8 cellular contexts compared by ENCODE assay signal in the genomic region with DNA sequence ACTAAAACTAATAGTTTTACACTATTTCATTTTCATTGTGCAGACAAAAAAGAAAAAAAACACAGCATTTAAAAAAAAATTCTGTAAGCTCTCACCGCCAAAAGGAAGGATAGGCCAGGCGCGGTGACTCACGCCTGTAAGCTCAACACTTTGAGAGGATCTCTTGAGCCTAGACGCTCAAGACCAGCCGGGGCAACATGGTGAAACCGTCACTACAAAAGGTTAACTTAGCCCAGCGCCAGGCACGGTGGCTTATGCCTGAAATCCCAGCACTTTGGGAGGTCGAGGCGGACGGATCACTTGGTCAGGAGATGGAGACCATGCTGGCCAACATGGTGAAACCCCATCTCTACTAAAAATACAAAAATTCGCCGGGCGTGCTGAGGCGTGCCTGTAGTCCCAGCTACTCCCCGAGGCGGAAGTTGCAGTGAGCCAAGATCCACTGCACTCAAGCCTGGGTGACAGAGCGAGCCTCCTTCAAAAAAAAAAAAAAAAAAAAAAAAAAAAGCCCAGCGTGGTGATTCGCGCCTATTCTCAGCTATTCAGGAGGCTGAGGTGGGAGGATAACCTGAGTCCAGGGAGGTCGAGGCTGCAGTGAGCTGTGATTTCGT. TPM values are rescaled to one million over a fixed set of nuclear protein-coding genes. Genes with fewer than 3 reads are reported as not detected.
DNase-seq lines count a peak whose midpoint lies in the region; ATAC-seq, FAIRE-seq and TF ChIP-seq lines count a peak whose summit lies in the region.

No MANE protein-coding gene starts in this region.

- H2AFZ ChIP-seq in Karpas-422 (ENCODE audit: low read length) = peak overlapping the region; percentile 94; the same call in 1 of the 2 replicates

- peak overlapping the region; percentile 91 for H3K4me3 Mint-ChIP-seq in memory B cell

- DNase-seq in CD1c-positive myeloid dendritic cell (ENCODE audit: extremely low spot score) = peak; percentile 53
- peak; percentile 93 for DNase-seq in Karpas-422
- DNase-seq in T-helper 9 cell = peak; percentile 24
- peak; percentile 89 for DNase-seq in bronchial epithelial cell (ENCODE audit: low read depth)
- no peak for DNase-seq in memory B cell (ENCODE audit: low spot score in 2 of 2)
- peak; percentile 63 for DNase-seq in stimulated activated CD8-positive, alpha-beta memory T cell treated with anti-CD3 and anti-CD28 coated beads, Interleukin-4, amount 100 ng/mL, for 48 hours

- H3K79me2 ChIP-seq in Karpas-422 (ENCODE audit: low read length) = no peaks in the 10 kb centered on the region

- no peaks in the 10 kb centered on the region for H3K27me3 ChIP-seq in Karpas-422 (ENCODE audit: low read length)
- no peaks in the 10 kb centered on the region for H3K27me3 ChIP-seq in bronchial epithelial cell (ENCODE audit: control insufficient read depth, insufficient read depth, low read length)

- H4K20me1 ChIP-seq in Karpas-422 (ENCODE audit: insufficient read depth, low read depth, low read length) = no peaks in the 10 kb centered on the region

- H3K4me2 ChIP-seq in Karpas-422 (ENCODE audit: low read depth, low read length, poor library complexity, severe bottlenecking) = peak overlapping the region; percentile 99

- H3K9ac ChIP-seq in Karpas-422 (ENCODE audit: low read length) = peak overlapping the region; percentile 76

- TF ChIP-seq CTCF in bronchial epithelial cell (IDR thresholded peaks at IDR 0.05; ENCODE audit: insufficient read depth, low read length, severe bottlenecking) = no peak

- H3K9me3 Mint-ChIP-seq in memory B cell = no peaks in the 10 kb centered on the region

- H3K9me2 ChIP-seq in Karpas-422 (replicated peaks; ENCODE audit: insufficient read depth, low read length) = no peaks in the 10 kb centered on the region

- H3K4me3 ChIP-seq in Karpas-422 (ENCODE audit: low read length) (peak overlapping the region; percentile 74), bronchial epithelial cell (ENCODE audit: low read depth, low read length) (peak overlapping the region; percentile 63)

- no peaks in the 10 kb centered on the region for H3K27me3 Mint-ChIP-seq in memory B cell

- H3K27ac Mint-ChIP-seq in memory B cell = peak overlapping the region; percentile 97

- H3K9me3 ChIP-seq in Karpas-422 (ENCODE audit: low read length) = no peaks in the 10 kb centered on the region

- no peak for ATAC-seq in memory B cell (ENCODE audit: low read depth)
- no peak for ATAC-seq in HG03159 (IDR thresholded peaks at IDR 0.05; ENCODE audit: unreplicated experiment)
- ATAC-seq in HG03565 (IDR thresholded peaks at IDR 0.05; ENCODE audit: unreplicated experiment) = no peak

- FAIRE-seq in bronchial epithelial cell (lab: Jason Lieb, UNC) = no peak

- H3K4me1 ChIP-seq in Karpas-422 (ENCODE audit: low read length) = peaks cover 59% of the 10 kb centered on the region

- H3K27ac ChIP-seq in Karpas-422 (ENCODE audit: low read length) = peak overlapping the region; percentile 92

- peaks cover 26% of the 10 kb centered on the region for H3K4me1 Mint-ChIP-seq in memory B cell

- no peaks in the 10 kb centered on the region for H3K36me3 ChIP-seq in Karpas-422 (ENCODE audit: insufficient read depth, low read length)
- H3K36me3 ChIP-seq in bronchial epithelial cell (ENCODE audit: control insufficient read depth, insufficient read depth, low read length) = no peaks in the 10 kb centered on the region

- H3K36me3 Mint-ChIP-seq in memory B cell = peaks cover 3% of the 10 kb centered on the region

RNA-seq across cellular contexts. Expression of a gene that starts 14.3 kb away (rescaled TPM):
- total RNA-seq in Karpas-422 (2014; rRNA removed; shearing (Covaris generic); ENCODE audit: low replicate concordance) = 17.9 and 26.8 TPM in 2 replicates
- total RNA-seq in bronchial epithelial cell = 18.3 and 19.2 TPM in 2 replicates

RNA-seq across cellular contexts. Expression of a gene that starts 25.7 kb away (rescaled TPM):
- 5.4 and 6.4 TPM in 2 replicates for total RNA-seq in Karpas-422 (2014; rRNA removed; shearing (Covaris generic); ENCODE audit: low replicate concordance)
- 1.8 and 4.9 TPM in 2 replicates for total RNA-seq in bronchial epithelial cell

Comparison
In these comparisons a context has a peak if more than half of its experiments do, and no peak if none do; other contexts are left out.
1. DNase-seq: peak in CD1c-positive myeloid dendritic cell (single experiment), Karpas-422 (single experiment), T-helper 9 cell (single experiment), bronchial epithelial cell (single experiment) and stimulated activated CD8-positive, alpha-beta memory T cell treated with anti-CD3 and anti-CD28 coated beads, Interleukin-4, amount 100 ng/mL, for 48 hours (single experiment); none in memory B cell (0 of 2).